1 cellular context compared by ENCODE assay signal in genomic region chr3:14125193-14126016, GRCh38.
TF ChIP-seq lines count a peak whose summit lies in the region.

No MANE protein-coding gene starts in this region.

TF ChIP-seq in K562, 482 proteins besides CTCF, POLR2A, EP300 and RAD21 (continued from another document and continues in another):
- no peak for TF ChIP-seq CBX1 (IDR thresholded peaks at IDR 0.05; ENCODE audit: low read depth)
- no peak for TF ChIP-seq MYC (IDR thresholded peaks at IDR 0.05; ENCODE audit: low read depth, low read length)
- TF ChIP-seq MYC (CRISPR knock-in tag; IDR thresholded peaks at IDR 0.05; ENCODE audit: borderline replicate concordance, low read depth): peak; percentile 70; the same call in 1 of the 2 replicates
- no peak for TF ChIP-seq RBM34 (IDR thresholded peaks at IDR 0.05; ENCODE audit: borderline replicate concordance, insufficient read depth, low read length)
- TF ChIP-seq SRSF3 (IDR thresholded peaks at IDR 0.05; ENCODE audit: insufficient read depth, low read length): no peak
- peak; percentile 8 for TF ChIP-seq CTCFL (IDR thresholded peaks at IDR 0.05; ENCODE audit: borderline replicate concordance, insufficient read depth, low read depth, low read length, poor library complexity, severe bottlenecking)
- no peak for TF ChIP-seq U2AF1 (optimal IDR thresholded peaks at IDR 0.05; ENCODE audit: low read depth, low read length)
- TF ChIP-seq ZNF644 (tag; IDR thresholded peaks at IDR 0.05; ENCODE audit: low read depth): 0 out of 2 replicates have a peak, but pooled peaks have one; percentile 8
- TF ChIP-seq TEAD1 (CRISPR knock-in tag; IDR thresholded peaks at IDR 0.05): peak in 1 of 2 experiments; percentile 74; a peak in 2 of 4 replicates
- no peak for TF ChIP-seq HLTF (IDR thresholded peaks at IDR 0.05)
- 0 out of 2 replicates have a peak, but pooled peaks have one; percentile 4 for TF ChIP-seq THAP12 (CRISPR knock-in tag; IDR thresholded peaks at IDR 0.05)
- TF ChIP-seq MNT (conservative IDR thresholded peaks at IDR 0.05): peak; percentile 44 to 72; a peak in 3 of 4 replicates
- TF ChIP-seq SREBF1 (IDR thresholded peaks at IDR 0.05; ENCODE audit: borderline replicate concordance, low read depth, low read length): no peak
- no peak for TF ChIP-seq POLR2B (IDR thresholded peaks at IDR 0.05; ENCODE audit: low read depth, partially characterized antibody)
- 0 out of 2 replicates have a peak, but pooled peaks have one; percentile 9 for TF ChIP-seq POLR2AphosphoS5 (IDR thresholded peaks at IDR 0.05; ENCODE audit: control insufficient read depth, insufficient read depth, low read depth, low read length)
- no peak for TF ChIP-seq MCM3 (IDR thresholded peaks at IDR 0.05)
- TF ChIP-seq MLX (CRISPR knock-in tag; conservative IDR thresholded peaks at IDR 0.05): 0 out of 4 replicates have a peak, but pooled peaks of 1 of the 2 experiments have one; percentile 25
- peak in 1 of 2 experiments; percentile 93; a peak in 1 of 4 replicates for TF ChIP-seq ZNF639 (CRISPR knock-in tag; conservative IDR thresholded peaks at IDR 0.05 in 1 of 2, IDR thresholded peaks at IDR 0.05 in 1 of 2)
- TF ChIP-seq ZNF57 (CRISPR knock-in tag; IDR thresholded peaks at IDR 0.05): no peak
- TF ChIP-seq FOSL1 (tag; conservative IDR thresholded peaks at IDR 0.05): peak; percentile 98
- 0 out of 2 replicates have a peak, but pooled peaks have one; percentile 27 for TF ChIP-seq JUNB (CRISPR knock-in tag; conservative IDR thresholded peaks at IDR 0.05)
- TF ChIP-seq PHF20 (IDR thresholded peaks at IDR 0.05; ENCODE audit: partially characterized antibody): peak; percentile 60
- no peak for TF ChIP-seq CREBBP (IDR thresholded peaks at IDR 0.05; ENCODE audit: low read depth, low read length)
- peak; percentile 71; the same call in 1 of the 2 replicates for TF ChIP-seq SMARCA5 (IDR thresholded peaks at IDR 0.05)
- TF ChIP-seq E2F4 (CRISPR knock-in tag; IDR thresholded peaks at IDR 0.05; ENCODE audit: low read depth): 0 out of 2 replicates have a peak, but pooled peaks have one; percentile 9
- TF ChIP-seq ZNF24 (IDR thresholded peaks at IDR 0.05): no peak
- no peak for TF ChIP-seq ZBTB11 (CRISPR knock-in tag; IDR thresholded peaks at IDR 0.05)
- TF ChIP-seq CREM (IDR thresholded peaks at IDR 0.05; ENCODE audit: low read depth): 0 out of 2 replicates have a peak, but pooled peaks have one; percentile 9
- TF ChIP-seq STAT5B (CRISPR knock-in tag; IDR thresholded peaks at IDR 0.05): no peak
- TF ChIP-seq ZNF239 (CRISPR knock-in tag; IDR thresholded peaks at IDR 0.05): no peak
- TF ChIP-seq PCBP2 (IDR thresholded peaks at IDR 0.05; ENCODE audit: low read depth, low read length, poor library complexity, severe bottlenecking): no peak
- TF ChIP-seq CBFB (CRISPR knock-in tag; IDR thresholded peaks at IDR 0.05): peak; percentile 75; the same call in 1 of the 2 replicates
- no peak for TF ChIP-seq RERE (CRISPR knock-in tag; IDR thresholded peaks at IDR 0.05; ENCODE audit: borderline replicate concordance)
- peak; percentile 63; the same call in 1 of the 2 replicates for TF ChIP-seq ZNF512 (tag; IDR thresholded peaks at IDR 0.05)
